38 cellular contexts compared by ENCODE assay signal in genomic region chr4:17698116-17698515, GRCh38.
"Had no signal": no experiment of that assay in that cellular context is flagged by ENCODE, and none has a peak within 500 bp of the region (broad histone marks: within the 10 kb centered on the region; RNA-seq: fewer than 3 reads in every experiment).

No MANE protein-coding gene starts in this region.

- ATAC-seq: activated naive CD4-positive, alpha-beta T cell treated with anti-CD3 and anti-CD28 coated beads, Interleukin-2, amount 50 U/mL, for 72 hours; activated naive CD8-positive, alpha-beta T cell treated with anti-CD3 and anti-CD28 coated beads, Interleukin-2, amount 50 U/mL, for 24 hours; activated T-cell treated with anti-CD3 and anti-CD28 coated beads, Interleukin-2, amount 50 U/mL, for 4 hours; activated T-cell treated with anti-CD3 and anti-CD28 coated beads, Interleukin-2, amount 50 U/mL, for 72 hours; activated T-helper 17 cell treated with anti-CD3 and anti-CD28 coated beads, Interleukin-2, amount 50 U/mL, for 72 hours; body of pancreas had no signal

- H3K9me3 ChIP-seq: adrenal gland, ascending aorta, body of pancreas had no signal

- H3K36me3 ChIP-seq: adrenal gland, ascending aorta, brain microvascular endothelial cell, breast epithelium, cardiac muscle cell had no signal

- H3K4me1 Mint-ChIP-seq: activated naive CD4-positive, alpha-beta T cell treated with anti-CD3 and anti-CD28 coated beads, Interleukin-2, amount 10 ng/mL, durations not matched to agents 7 days and 5 days; activated naive CD4-positive, alpha-beta T cell treated with anti-CD3 and anti-CD28 coated beads, Interleukin-2, amount 50 U/mL, for 24 hours; activated naive CD8-positive, alpha-beta T cell treated with anti-CD3 and anti-CD28 coated beads for 36 hours; activated naive CD8-positive, alpha-beta T cell treated with anti-CD3 and anti-CD28 coated beads, Interleukin-2, amount 10 ng/mL, durations not matched to agents 7 days and 5 days; activated naive CD8-positive, alpha-beta T cell treated with anti-CD3 and anti-CD28 coated beads, Interleukin-2, amount 50 U/mL, for 24 hours; activated T-helper 17 cell treated with anti-CD3 and anti-CD28 coated beads, Interleukin-2, amount 50 U/mL, for 72 hours; central memory CD8-positive, alpha-beta T cell had no signal

- H3K4me3 ChIP-seq: adrenal gland, ascending aorta, body of pancreas, breast epithelium, cardiac muscle cell had no signal

- H3K4me3 Mint-ChIP-seq: activated naive CD4-positive, alpha-beta T cell treated with anti-CD3 and anti-CD28 coated beads for 36 hours; activated naive CD4-positive, alpha-beta T cell treated with anti-CD3 and anti-CD28 coated beads, Interleukin-2, amount 10 ng/mL, durations not matched to agents 7 days and 5 days; activated naive CD4-positive, alpha-beta T cell treated with anti-CD3 and anti-CD28 coated beads, Interleukin-2, amount 50 U/mL, for 24 hours; activated naive CD8-positive, alpha-beta T cell; activated naive CD8-positive, alpha-beta T cell treated with anti-CD3 and anti-CD28 coated beads for 36 hours; activated naive CD8-positive, alpha-beta T cell treated with anti-CD3 and anti-CD28 coated beads, Interleukin-2, amount 10 ng/mL, durations not matched to agents 7 days and 5 days; activated naive CD8-positive, alpha-beta T cell treated with anti-CD3 and anti-CD28 coated beads, Interleukin-2, amount 50 U/mL, for 24 hours; activated T-cell treated with anti-CD3 and anti-CD28 coated beads, Interleukin-2, amount 50 U/mL, for 24 hours; activated T-cell treated with anti-CD3 and anti-CD28 coated beads, Interleukin-2, amount 50 U/mL, for 4 hours; activated T-cell treated with anti-CD3 and anti-CD28 coated beads, Interleukin-2, amount 50 U/mL, for 72 hours; activated T-helper 1 cell treated with anti-CD3 and anti-CD28 coated beads, Interleukin-12 subunit alpha, Interleukin-12 subunit beta, Interleukin-2, Interleukin-4 antibody, amounts not matched to agents 30 ng/mL and 10 ng/mL and 1 ng/mL, durations not matched to agents 14 hours and 24 hours and 36 hours; activated T-helper 17 cell treated with anti-CD3 and anti-CD28 coated beads, Interleukin-2, amount 50 U/mL, for 72 hours; brain; central memory CD8-positive, alpha-beta T cell had no signal

- H3K4me1 ChIP-seq: adrenal gland, ascending aorta, breast epithelium had no signal

- DNase-seq: activated effector memory CD4-positive, alpha-beta T cell treated with anti-CD3 and anti-CD28 coated beads, Interleukin-2, amount 50 U/mL, for 16 hours; activated effector memory CD4-positive, alpha-beta T cell treated with Interleukin-2 at 50 U/mL for 16 hours; activated gamma-delta T cell; activated gamma-delta T cell treated with Interleukin-2 at 50 U/mL for 16 hours; activated naive CD4-positive, alpha-beta T cell; activated naive CD4-positive, alpha-beta T cell treated with anti-CD3 and anti-CD28 coated beads for 36 hours; activated naive CD4-positive, alpha-beta T cell treated with anti-CD3 and anti-CD28 coated beads, Interleukin-2, amount 10 ng/mL, durations not matched to agents 7 days and 5 days; activated naive CD4-positive, alpha-beta T cell treated with anti-CD3 and anti-CD28 coated beads, Interleukin-2, amount 50 U/mL, for 16 hours; activated naive CD4-positive, alpha-beta T cell treated with Interleukin-2 at 50 U/mL for 16 hours; activated naive CD8-positive, alpha-beta T cell treated with anti-CD3 and anti-CD28 coated beads for 36 hours; activated naive CD8-positive, alpha-beta T cell treated with anti-CD3 and anti-CD28 coated beads, Interleukin-2, amount 10 ng/mL, durations not matched to agents 7 days and 5 days; activated naive CD8-positive, alpha-beta T cell treated with anti-CD3 and anti-CD28 coated beads, Interleukin-2, amount 50 U/mL, for 24 hours; activated T-cell treated with anti-CD3 and anti-CD28 coated beads for 4 hours; activated T-cell treated with anti-CD3 and anti-CD28 coated beads, Interleukin-2, amount 50 U/mL, for 1 hour; activated T-cell treated with anti-CD3 and anti-CD28 coated beads, Interleukin-2, amount 50 U/mL, for 24 hours; activated T-cell treated with anti-CD3 and anti-CD28 coated beads, Interleukin-2, amount 50 U/mL, for 4 hours; activated T-cell treated with anti-CD3 and anti-CD28 coated beads, Interleukin-2, amount 50 U/mL, for 48 hours; activated T-cell treated with anti-CD3 and anti-CD28 coated beads, Interleukin-2, amount 50 U/mL, for 72 hours; adrenal gland; amniotic stem cell; amygdala; anterior cingulate cortex; aorta; body of pancreas; brain microvascular endothelial cell; caudate nucleus; central memory CD4-positive, alpha-beta T cell; cerebellar nuclear complex had no signal

- H3K9me3 Mint-ChIP-seq: activated T-helper 1 cell treated with anti-CD3 and anti-CD28 coated beads, Interleukin-12 subunit alpha, Interleukin-12 subunit beta, Interleukin-2, Interleukin-4 antibody, amounts not matched to agents 30 ng/mL and 10 ng/mL and 1 ng/mL, durations not matched to agents 14 hours and 24 hours and 36 hours; central memory CD8-positive, alpha-beta T cell had no signal

- H3K36me3 Mint-ChIP-seq: activated naive CD4-positive, alpha-beta T cell treated with anti-CD3 and anti-CD28 coated beads, Interleukin-2, amount 10 ng/mL, durations not matched to agents 7 days and 5 days; activated naive CD8-positive, alpha-beta T cell treated with anti-CD3 and anti-CD28 coated beads for 36 hours had no signal

- H3K27ac ChIP-seq: adrenal gland, ascending aorta, body of pancreas, brain microvascular endothelial cell, breast epithelium, cardiac muscle cell had no signal

- H3K27ac Mint-ChIP-seq: activated naive CD4-positive, alpha-beta T cell treated with anti-CD3 and anti-CD28 coated beads for 36 hours; activated naive CD4-positive, alpha-beta T cell treated with anti-CD3 and anti-CD28 coated beads, Interleukin-2, amount 10 ng/mL, durations not matched to agents 7 days and 5 days; activated naive CD4-positive, alpha-beta T cell treated with anti-CD3 and anti-CD28 coated beads, Interleukin-2, amount 50 U/mL, for 24 hours; activated naive CD4-positive, alpha-beta T cell treated with anti-CD3 and anti-CD28 coated beads, Interleukin-2, amount 50 U/mL, for 72 hours; activated naive CD8-positive, alpha-beta T cell; activated naive CD8-positive, alpha-beta T cell treated with anti-CD3 and anti-CD28 coated beads for 36 hours; activated naive CD8-positive, alpha-beta T cell treated with anti-CD3 and anti-CD28 coated beads, Interleukin-2, amount 10 ng/mL, durations not matched to agents 7 days and 5 days; activated naive CD8-positive, alpha-beta T cell treated with anti-CD3 and anti-CD28 coated beads, Interleukin-2, amount 50 U/mL, for 24 hours; activated T-cell treated with anti-CD3 and anti-CD28 coated beads, Interleukin-2, amount 50 U/mL, for 24 hours; activated T-cell treated with anti-CD3 and anti-CD28 coated beads, Interleukin-2, amount 50 U/mL, for 72 hours; activated T-helper 1 cell treated with anti-CD3 and anti-CD28 coated beads, Interleukin-12 subunit alpha, Interleukin-12 subunit beta, Interleukin-2, Interleukin-4 antibody, amounts not matched to agents 30 ng/mL and 10 ng/mL and 1 ng/mL, durations not matched to agents 14 hours and 24 hours and 36 hours; activated T-helper 17 cell treated with anti-CD3 and anti-CD28 coated beads, Interleukin-2, amount 50 U/mL, for 72 hours; brain had no signal

- H3K27me3 ChIP-seq: adrenal gland, ascending aorta, body of pancreas, brain microvascular endothelial cell, breast epithelium, cardiac muscle cell had no signal

- H3K27me3 Mint-ChIP-seq: activated naive CD8-positive, alpha-beta T cell; activated naive CD8-positive, alpha-beta T cell treated with anti-CD3 and anti-CD28 coated beads for 36 hours; brain had no signal
